16 cellular contexts compared by ENCODE assay signal in the genomic region with DNA sequence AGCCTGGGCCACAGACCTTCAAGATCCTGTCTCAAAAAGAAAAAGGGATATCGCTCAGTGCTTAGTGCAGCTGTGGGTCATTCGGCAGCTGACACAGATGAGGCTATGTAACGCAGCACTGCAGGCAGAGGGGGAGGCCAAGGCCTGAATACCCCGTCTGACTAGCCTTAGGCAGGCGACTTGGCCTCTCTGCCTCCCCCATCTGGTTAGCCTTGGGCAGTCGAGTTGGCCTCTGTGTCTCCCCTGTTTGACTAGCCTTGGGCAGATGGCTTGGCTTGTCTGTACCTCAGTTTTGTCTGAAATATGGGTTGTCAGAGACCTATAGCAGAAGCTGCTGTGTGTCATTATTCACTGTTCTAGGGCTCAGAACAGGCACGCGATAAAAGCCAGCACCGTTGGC. TPM values are rescaled to one million over a fixed set of nuclear protein-coding genes. Genes with fewer than 3 reads are reported as not detected.
A peak's percentile ranks its signal among the peaks of the same experiment; 100 is the strongest.
DNase-seq lines count a peak whose midpoint lies in the region; ATAC-seq and TF ChIP-seq lines count a peak whose summit lies in the region.
"Had no signal": no experiment of that assay in that cellular context is flagged by ENCODE, and none has a peak within 500 bp of the region (broad histone marks: within the 10 kb centered on the region; RNA-seq: fewer than 3 reads in every experiment).

No MANE protein-coding gene starts in this region.

- H2BK5ac ChIP-seq in trophoblast cell (ENCODE audit: low read depth, low read length, poor library complexity) = no peak overlapping the region

- no peak overlapping the region for H2BK120ac ChIP-seq in trophoblast cell (ENCODE audit: insufficient read depth, low read length, poor library complexity)

- no peaks in the 10 kb centered on the region for H3K27me3 ChIP-seq in heart right ventricle
- no peaks in the 10 kb centered on the region for H3K27me3 ChIP-seq in BLaER1
- H3K27me3 ChIP-seq in Loucy (ENCODE audit: insufficient read depth, low read length, poor library complexity, severe bottlenecking) = no peaks in the 10 kb centered on the region
- no peaks in the 10 kb centered on the region for H3K27me3 ChIP-seq in trophoblast cell (ENCODE audit: insufficient read depth, low read length)

- no peak overlapping the region for H3K4me3 Mint-ChIP-seq in activated T-helper 2 cell treated with anti-CD3 and anti-CD28 coated beads, Interferon-gamma antibody, Interleukin-2, Interleukin-4, amounts not matched to agents 10 μg/mL and 5 μg/mL and 100 μg/mL, durations not matched to agents 14 hours and 24 hours and 36 hours (ENCODE audit: low read depth)
- H3K4me3 Mint-ChIP-seq: B cell; CD4-positive, CD25-positive, alpha-beta regulatory T cell; IgD-negative memory B cell had no signal

- no peak overlapping the region for H4K12ac ChIP-seq in trophoblast cell (ENCODE audit: low read depth, low read length)

- H3K14ac ChIP-seq in trophoblast cell (ENCODE audit: low read length) = no peak overlapping the region

- H3F3A ChIP-seq in Loucy (ENCODE audit: low read depth) = no peaks in the 10 kb centered on the region

- H3K27ac ChIP-seq in heart right ventricle = no peak overlapping the region
- H3K27ac ChIP-seq in BLaER1 = no peak overlapping the region
- H3K27ac ChIP-seq in trophoblast cell (ENCODE audit: low read depth, low read length) = no peak overlapping the region

- H3K9me3 ChIP-seq in heart right ventricle = peaks cover 0 to 6% (median 0%) of the 10 kb centered on the region in 11 donors
- peaks cover 18% of the 10 kb centered on the region for H3K9me3 ChIP-seq in BLaER1
- no peaks in the 10 kb centered on the region for H3K9me3 ChIP-seq in Loucy (ENCODE audit: insufficient read depth, low read depth, low read length)
- peaks cover 13% of the 10 kb centered on the region for H3K9me3 ChIP-seq in trophoblast cell (ENCODE audit: insufficient read depth, low read depth, low read length)

- peaks cover 0 to 19% (median 0%) of the 10 kb centered on the region in 9 donors for H3K36me3 ChIP-seq in heart right ventricle
- peaks cover 40% of the 10 kb centered on the region for H3K36me3 ChIP-seq in BLaER1
- no peaks in the 10 kb centered on the region for H3K36me3 ChIP-seq in Loucy (ENCODE audit: insufficient read depth, low read length)
- H3K36me3 ChIP-seq in trophoblast cell (ENCODE audit: control insufficient read depth in 1 of 2, insufficient read depth in 2 of 2, low read length in 2 of 2) = peaks cover 19 to 20% of the 10 kb centered on the region in 2 experiments

- no peaks in the 10 kb centered on the region for H3K79me1 ChIP-seq in trophoblast cell (ENCODE audit: low read length)

- no peak overlapping the region for H2AK5ac ChIP-seq in trophoblast cell (ENCODE audit: low read length)

- H3K4ac ChIP-seq in trophoblast cell (ENCODE audit: low read depth, low read length) = no peak overlapping the region

- no peak overlapping the region for H3K18ac ChIP-seq in trophoblast cell (ENCODE audit: low read length)

- H2AFZ ChIP-seq in Loucy (ENCODE audit: low read length) (no peak overlapping the region), trophoblast cell (ENCODE audit: insufficient read depth, low read length, poor library complexity) (no peak overlapping the region)

- peaks cover 21% of the 10 kb centered on the region for H3K36me3 Mint-ChIP-seq in activated T-helper 2 cell treated with anti-CD3 and anti-CD28 coated beads, Interferon-gamma antibody, Interleukin-2, Interleukin-4, amounts not matched to agents 10 μg/mL and 5 μg/mL and 100 μg/mL, durations not matched to agents 14 hours and 24 hours and 36 hours (ENCODE audit: low read depth)

- no peaks in the 10 kb centered on the region for H3K9me2 ChIP-seq in Loucy (replicated peaks; ENCODE audit: low read depth, low read length)

- H3K79me2 ChIP-seq in Loucy (ENCODE audit: insufficient read depth, low read length) = no peaks in the 10 kb centered on the region
- H3K79me2 ChIP-seq in trophoblast cell (ENCODE audit: control insufficient read depth, insufficient read depth, low read length, poor library complexity) = no peaks in the 10 kb centered on the region

- H3K4me2 ChIP-seq in BLaER1 = peak overlapping the region; percentile 74
- peak overlapping the region; percentile 38 for H3K4me2 ChIP-seq in Loucy (ENCODE audit: low read depth, low read length, poor library complexity, severe bottlenecking)
- H3K4me2 ChIP-seq in trophoblast cell (ENCODE audit: low read length) = no peak overlapping the region

- H3K4me3 ChIP-seq in heart right ventricle (no peak overlapping the region), BLaER1 (no peak overlapping the region), Loucy (ENCODE audit: low read length, poor library complexity, severe bottlenecking) (no peak overlapping the region), trophoblast cell (ENCODE audit: low read depth, low read length) (peak overlapping the region; percentile 2)
- H3K4me3 ChIP-seq: GM12878 had no signal

- no peak overlapping the region for H3K23ac ChIP-seq in trophoblast cell (ENCODE audit: low read length)

- DNase-seq in cardiac septum (ENCODE audit: low spot score) = peak; percentile 12
- DNase-seq in heart right ventricle = no peak
- DNase-seq in trophoblast cell = no peak
- no peak for DNase-seq in activated T-helper 2 cell treated with anti-CD3 and anti-CD28 coated beads, Interferon-gamma antibody, Interleukin-2, Interleukin-4, amounts not matched to agents 10 μg/mL and 5 μg/mL and 100 μg/mL, durations not matched to agents 14 hours and 24 hours and 36 hours (ENCODE audit: low spot score)
- DNase-seq in stimulated activated CD4-positive, alpha-beta T cell treated with anti-CD3 and anti-CD28 coated beads, Interleukin-2, amount 100 ng/mL, for 24 hours = no peak
- DNase-seq: CD4-positive, CD25-positive, alpha-beta regulatory T cell; DMS79; GOT3; NCI-H446 treated with DMSO at 0.1 percent for 48 hours; NCI-H526 treated with DMSO at 0.1 percent for 48 hours; Right ventricle myocardium superior had no signal

- H3K4me1 ChIP-seq in heart right ventricle (no peaks in the 10 kb centered on the region), BLaER1 (peaks cover 21% of the 10 kb centered on the region), Loucy (ENCODE audit: insufficient read depth, low read length, poor library complexity, severe bottlenecking) (peaks cover 25% of the 10 kb centered on the region), trophoblast cell (ENCODE audit: control insufficient read depth in 1 of 2, insufficient read depth in 2 of 2, low read length in 2 of 2) (no peaks in the 10 kb centered on the region)

- H2BK12ac ChIP-seq in trophoblast cell (ENCODE audit: low read length) = no peak overlapping the region

- no peak for ATAC-seq in heart right ventricle
- ATAC-seq: GM12878 had no signal

- H4K20me1 ChIP-seq in BLaER1 (no peaks in the 10 kb centered on the region), Loucy (ENCODE audit: insufficient read depth, low read length, poor library complexity, severe bottlenecking) (no peaks in the 10 kb centered on the region)

- no peak overlapping the region for H4K8ac ChIP-seq in trophoblast cell (ENCODE audit: low read depth, low read length)

- no peak overlapping the region for H3K27ac Mint-ChIP-seq in activated T-helper 2 cell treated with anti-CD3 and anti-CD28 coated beads, Interferon-gamma antibody, Interleukin-2, Interleukin-4, amounts not matched to agents 10 μg/mL and 5 μg/mL and 100 μg/mL, durations not matched to agents 14 hours and 24 hours and 36 hours
- H3K27ac Mint-ChIP-seq: B cell; CD4-positive, CD25-positive, alpha-beta regulatory T cell; IgD-negative memory B cell had no signal

- peaks cover 9% of the 10 kb centered on the region for H3K4me1 Mint-ChIP-seq in activated T-helper 2 cell treated with anti-CD3 and anti-CD28 coated beads, Interferon-gamma antibody, Interleukin-2, Interleukin-4, amounts not matched to agents 10 μg/mL and 5 μg/mL and 100 μg/mL, durations not matched to agents 14 hours and 24 hours and 36 hours (ENCODE audit: low read depth)

- no peak overlapping the region for H4K91ac ChIP-seq in trophoblast cell (ENCODE audit: low read depth, low read length)

- no peaks in the 10 kb centered on the region for H3K9me3 Mint-ChIP-seq in activated T-helper 2 cell treated with anti-CD3 and anti-CD28 coated beads, Interferon-gamma antibody, Interleukin-2, Interleukin-4, amounts not matched to agents 10 μg/mL and 5 μg/mL and 100 μg/mL, durations not matched to agents 14 hours and 24 hours and 36 hours
- H3K9me3 Mint-ChIP-seq: CD4-positive, CD25-positive, alpha-beta regulatory T cell had no signal

- H3K27me3 Mint-ChIP-seq in activated T-helper 2 cell treated with anti-CD3 and anti-CD28 coated beads, Interferon-gamma antibody, Interleukin-2, Interleukin-4, amounts not matched to agents 10 μg/mL and 5 μg/mL and 100 μg/mL, durations not matched to agents 14 hours and 24 hours and 36 hours (ENCODE audit: low read depth) = no peaks in the 10 kb centered on the region
- H3K27me3 Mint-ChIP-seq: B cell; CD4-positive, CD25-positive, alpha-beta regulatory T cell; IgD-negative memory B cell had no signal

- 84 to 87% methylated on average over 9 of the region's 9 CpGs for WGBS in heart right ventricle, 2 donors
- WGBS in trophoblast cell (ENCODE audit: extremely low coverage, insufficient coverage, insufficient read length) = no CpG with 5 or more reads among the region's 9 CpGs

- TF ChIP-seq CTCF in heart right ventricle (IDR thresholded peaks at IDR 0.05) = no peak
- TF ChIP-seq CTCF in Loucy (conservative IDR thresholded peaks at IDR 0.05; ENCODE audit: low read length) = no peak

- H3K9ac ChIP-seq in BLaER1 (no peak overlapping the region; the same call in 1 of the 2 replicates), Loucy (ENCODE audit: low read depth, low read length, poor library complexity, severe bottlenecking) (no peak overlapping the region), trophoblast cell (ENCODE audit: low read length) (no peak overlapping the region)

- intact Hi-C loops in cardiac septum (cut with DNase I) (no loop called here), heart right ventricle (cut with DNase I) (no loop called here)
- intact Hi-C loops in activated T-helper 2 cell treated with anti-CD3 and anti-CD28 coated beads, Interferon-gamma antibody, Interleukin-2, Interleukin-4, amounts not matched to agents 10 μg/mL and 5 μg/mL and 100 μg/mL, durations not matched to agents 14 hours and 24 hours and 36 hours (cut with micrococcal nuclease) = no loop called here

RNA-seq across cellular contexts. Expression of gene SPATA33, which starts 10.0 kb away (rescaled TPM):
- total RNA-seq in cardiac septum (4.3 TPM), heart right ventricle (1 to 10 TPM in 9 of 10 donors, under 1 TPM in 1; 0.76 to 4.6 (median 2.4) TPM)
- polyA plus RNA-seq in heart right ventricle = 1 to 10 TPM; 4.1 TPM
- polyA plus RNA-seq in trophoblast cell (2013) = 11.1 and 11.9 TPM in 2 replicates
- total RNA-seq in activated T-helper 2 cell treated with anti-CD3 and anti-CD28 coated beads, Interferon-gamma antibody, Interleukin-2, Interleukin-4, amounts not matched to agents 10 μg/mL and 5 μg/mL and 100 μg/mL, durations not matched to agents 14 hours and 24 hours and 36 hours = 15.5 and 16.6 TPM in 2 replicates

RNA-seq across cellular contexts. Expression of gene CHMP1A, which starts 10.1 kb away (rescaled TPM):
- total RNA-seq in cardiac septum = 46.0 TPM
- 10 to 100 TPM; 31.5 to 47.4 (median 36.7) TPM for total RNA-seq in heart right ventricle
- 10 to 100 TPM; 30.6 to 71.4 TPM for polyA plus RNA-seq in heart right ventricle
- 48.1 and 51.0 TPM in 2 replicates for polyA plus RNA-seq in trophoblast cell (2013)
- 80.0 and 89.0 TPM in 2 replicates for total RNA-seq in activated T-helper 2 cell treated with anti-CD3 and anti-CD28 coated beads, Interferon-gamma antibody, Interleukin-2, Interleukin-4, amounts not matched to agents 10 μg/mL and 5 μg/mL and 100 μg/mL, durations not matched to agents 14 hours and 24 hours and 36 hours

RNA-seq across cellular contexts. Expression of gene CDK10, which starts 18.9 kb away (rescaled TPM):
- 32.9 TPM for total RNA-seq in cardiac septum
- total RNA-seq in heart right ventricle = 10 to 100 TPM; 14.7 to 31.4 (median 21.6) TPM
- polyA plus RNA-seq in heart right ventricle = 10 to 100 TPM; 35.9 to 63.4 TPM
- 30.9 and 32.0 TPM in 2 replicates for polyA plus RNA-seq in trophoblast cell (2013)
- 95.5 and 103 TPM in 2 replicates for total RNA-seq in activated T-helper 2 cell treated with anti-CD3 and anti-CD28 coated beads, Interferon-gamma antibody, Interleukin-2, Interleukin-4, amounts not matched to agents 10 μg/mL and 5 μg/mL and 100 μg/mL, durations not matched to agents 14 hours and 24 hours and 36 hours

RNA-seq across cellular contexts. Expression of gene SPATA2L, which starts 33.9 kb away (rescaled TPM):
- total RNA-seq in cardiac septum = 4.4 TPM
- 1 to 10 TPM; 1.9 to 4.1 (median 2.9) TPM for total RNA-seq in heart right ventricle
- 10 to 100 TPM in 1 of 2 donors, 1 to 10 TPM in 1; 3.2 to 13.0 TPM for polyA plus RNA-seq in heart right ventricle
- polyA plus RNA-seq in trophoblast cell (2013) = 7.8 and 8.1 TPM in 2 replicates
- total RNA-seq in activated T-helper 2 cell treated with anti-CD3 and anti-CD28 coated beads, Interferon-gamma antibody, Interleukin-2, Interleukin-4, amounts not matched to agents 10 μg/mL and 5 μg/mL and 100 μg/mL, durations not matched to agents 14 hours and 24 hours and 36 hours = 10.9 and 12.9 TPM in 2 replicates

RNA-seq across cellular contexts. Expression of gene VPS9D1, which starts 53.1 kb away (rescaled TPM):
- 19.7 TPM for total RNA-seq in cardiac septum
- 10 to 100 TPM in 9 of 10 donors, 1 to 10 TPM in 1; 9.3 to 15.6 (median 11.8) TPM for total RNA-seq in heart right ventricle
- 10 to 100 TPM in 1 of 2 donors, 1 to 10 TPM in 1; 7.0 to 41.0 TPM for polyA plus RNA-seq in heart right ventricle
- polyA plus RNA-seq in trophoblast cell (2013) = 4.8 TPM in 2 replicates
- 4.6 and 4.8 TPM in 2 replicates for total RNA-seq in activated T-helper 2 cell treated with anti-CD3 and anti-CD28 coated beads, Interferon-gamma antibody, Interleukin-2, Interleukin-4, amounts not matched to agents 10 μg/mL and 5 μg/mL and 100 μg/mL, durations not matched to agents 14 hours and 24 hours and 36 hours
